18 cellular contexts compared by ENCODE assay signal in genomic region chr4:19752600-19752999, GRCh38.
DNase-seq lines count a peak whose midpoint lies in the region; TF ChIP-seq lines count a peak whose summit lies in the region.
"Had no signal": no experiment of that assay in that cellular context is flagged by ENCODE, and none has a peak within 500 bp of the region (broad histone marks: within the 10 kb centered on the region; RNA-seq: fewer than 3 reads in every experiment).

No MANE protein-coding gene starts in this region.

- H3K4me3 Mint-ChIP-seq in HFFc6, result no peak overlapping the region
- H3K4me3 Mint-ChIP-seq: CD14-positive monocyte; CD4-positive, alpha-beta memory T cell had no signal

- H3K36me3 Mint-ChIP-seq in HFFc6 (ENCODE audit: low read depth), result no peaks in the 10 kb centered on the region
- H3K36me3 Mint-ChIP-seq: CD14-positive monocyte; CD4-positive, alpha-beta memory T cell had no signal

- no peaks in the 10 kb centered on the region; the same call in 1 of the 2 replicates for H3K27me3 Mint-ChIP-seq in HFFc6 (ENCODE audit: insufficient read depth)
- H3K27me3 Mint-ChIP-seq: CD4-positive, alpha-beta memory T cell had no signal

- H3K36me3 ChIP-seq in ascending aorta, result no peaks in the 10 kb centered on the region
- H3K36me3 ChIP-seq: BLaER1 had no signal

- intact Hi-C loops in ascending aorta (cut with DNase I), result no loop called here

- no peaks in the 10 kb centered on the region for H3K4me1 ChIP-seq in ascending aorta
- H3K4me1 ChIP-seq: BLaER1 had no signal

- DNase-seq in NCI-H146 (lab: John Stamatoyannopoulos, UW) (peak; percentile 38), NCI-H146 treated with DMSO at 0.1 percent for 48 hours (lab: John Stamatoyannopoulos, UW; ENCODE audit: unreplicated experiment) (no peak), NCI-H526 treated with DMSO at 0.1 percent for 48 hours (lab: John Stamatoyannopoulos, UW) (peak; percentile 77), left kidney (ENCODE audit: low read depth, low spot score) (peak; percentile 47), NCI-H345 treated with DMSO at 0.1 percent for 48 hours (lab: John Stamatoyannopoulos, UW; ENCODE audit: unreplicated experiment) (no peak), ascending aorta (ENCODE audit: low spot score in 2 of 2) (no peak), HFFc6 (no peak)
- DNase-seq: 8988T; CD4-positive, alpha-beta memory T cell; DMS 273 treated with DMSO at 0.1 percent for 48 hours; DMS79; GF-D8; GOT3; H7 had no signal

- peaks cover 30% of the 10 kb centered on the region for H3K4me1 Mint-ChIP-seq in HFFc6 (ENCODE audit: low read depth)
- H3K4me1 Mint-ChIP-seq: CD14-positive monocyte; CD4-positive, alpha-beta memory T cell had no signal

- H3K9me3 Mint-ChIP-seq in HFFc6, result no peaks in the 10 kb centered on the region

- no peaks in the 10 kb centered on the region for H3K9me3 ChIP-seq in ascending aorta
- H3K9me3 ChIP-seq: BLaER1 had no signal

- H3K27ac Mint-ChIP-seq in HFFc6, result no peak overlapping the region
- H3K27ac Mint-ChIP-seq: CD4-positive, alpha-beta memory T cell had no signal

- no peak overlapping the region for H3K4me3 ChIP-seq in ascending aorta
- H3K4me3 ChIP-seq: BLaER1, K562 had no signal

- no peak overlapping the region for H3K27ac ChIP-seq in ascending aorta
- H3K27ac ChIP-seq: BLaER1, HL-60 had no signal

- H3K27me3 ChIP-seq in ascending aorta, result no peaks in the 10 kb centered on the region
- H3K27me3 ChIP-seq: BLaER1 had no signal

- TF ChIP-seq CTCF in ascending aorta (IDR thresholded peaks at IDR 0.05) (no peak), HFFc6 (IDR thresholded peaks at IDR 0.05) (no peak)

Comparison
In these comparisons a context has a peak if more than half of its experiments do, and no peak if none do; other contexts are left out.
1. DNase-seq: peak in NCI-H146 (single experiment), NCI-H526 treated with DMSO at 0.1 percent for 48 hours (single experiment) and left kidney (single experiment); none in NCI-H146 treated with DMSO at 0.1 percent for 48 hours (single experiment), NCI-H345 treated with DMSO at 0.1 percent for 48 hours (single experiment), ascending aorta (0 of 2) and HFFc6 (single experiment).